8 cellular contexts compared by ENCODE assay signal in genomic region chr2:54999182-54999581, GRCh38. TPM values are rescaled to one million over a fixed set of nuclear protein-coding genes. Genes with fewer than 3 reads are reported as not detected.
A peak's percentile ranks its signal among the peaks of the same experiment; 100 is the strongest.
DNase-seq lines count a peak whose midpoint lies in the region; ATAC-seq and TF ChIP-seq lines count a peak whose summit lies in the region.

No MANE protein-coding gene starts in this region.

- no peak overlapping the region for H3K4me3 ChIP-seq in AG04449 (ENCODE audit: low read depth, low read length)
- H3K4me3 ChIP-seq in GM23248: peak overlapping the region; percentile 50

- H4K20me1 ChIP-seq in GM23248 (ENCODE audit: insufficient read depth): peaks cover 83% of the 10 kb centered on the region

- POLR2A ChIA-PET in AG04449 (lab: Yijun Ruan, JAX): interaction anchor here (1.0 to 1.7 kb wide), 2 partner anchors 17 to 51 kb away, joined by 3 to 4 read pairs; partner anchors contain the start of gene RTN4

- H3F3A ChIP-seq in GM23248 (ENCODE audit: insufficient read depth): peaks cover 79% of the 10 kb centered on the region

- CTCF ChIA-PET in AG04449 (lab: Yijun Ruan, JAX): interaction anchor here (0.7 to 1.7 kb wide), 6 partner anchors 13 to 170 kb away, joined by 3 to 8 read pairs (median 4); no protein-coding TSS in a partner anchor

- peaks cover 100% of the 10 kb centered on the region for H3K79me2 ChIP-seq in GM23248 (ENCODE audit: insufficient read depth)

- no peaks in the 10 kb centered on the region for H3K36me3 ChIP-seq in GM23248 (ENCODE audit: low read depth)

- TF ChIP-seq CTCF in AG04449 (IDR thresholded peaks at IDR 0.05; ENCODE audit: insufficient read depth, low read length, missing control alignments) (no peak), GM13977 (IDR thresholded peaks at IDR 0.05; ENCODE audit: extremely low read depth, insufficient read depth, missing control alignments) (no peak)

- peak overlapping the region; percentile 36 for H3K9ac ChIP-seq in GM23248

- peaks cover 80% of the 10 kb centered on the region for H3K4me1 ChIP-seq in GM23248 (ENCODE audit: insufficient read depth)

- H2AFZ ChIP-seq in GM23248: no peak overlapping the region

- H3K9me3 ChIP-seq in GM23248 (ENCODE audit: low read depth): no peaks in the 10 kb centered on the region

- WGBS in GM23248 (ENCODE audit: low coverage in 1 of 2, low lambda C conversion rate in 2 of 2, missing lambda C conversion rate in 2 of 2), 2 experiments: 0 to 3% methylated on average over 3 of the region's 3 CpGs

- DNase-seq in AG04449 (ENCODE audit: low read depth, low spot score) (peak; percentile 57), GM23248 (peak; percentile 82), RPMI7951 (ENCODE audit: low read depth) (peak; percentile 84), fibroblast of peridontal ligament (ENCODE audit: extremely low read depth) (peak; percentile 86), GM13977 (ENCODE audit: low spot score) (no peak)
- no peak for DNase-seq in activated CD8-positive, alpha-beta memory T cell treated with anti-CD3 and anti-CD28 coated beads, Interleukin-2, amount 50 U/mL, for 4 hours

- H3K9me2 ChIP-seq in GM23248 (ENCODE audit: insufficient read depth): no peaks in the 10 kb centered on the region

- H3K4me2 ChIP-seq in GM23248 (ENCODE audit: unreplicated experiment): peak overlapping the region; percentile 75

- peak overlapping the region; percentile 54 for H3K27ac ChIP-seq in GM23248

- ATAC-seq in GM18519 (IDR thresholded peaks at IDR 0.05; ENCODE audit: low FRiP score, unreplicated experiment): no peak
- ATAC-seq in HG02884 (IDR thresholded peaks at IDR 0.05; ENCODE audit: unreplicated experiment): no peak

- no peaks in the 10 kb centered on the region for H3K27me3 ChIP-seq in GM23248 (replicated peaks; ENCODE audit: insufficient read depth)

- in situ Hi-C loops in GM23248 (cut with MboI) (no loop called here), GM13977 (cut with MboI; ENCODE audit: low pct_unique_long_range_greater_than_20kb, low sequenced_read_pairs, unreplicated experiment) (no loop called here)

RNA-seq across cellular contexts. Expression of gene RTN4, which starts 51.1 kb away (rescaled TPM):
- 390 and 425 TPM in 2 replicates for total RNA-seq in GM23248 (2014; rRNA removed; shearing (Covaris generic))
- 357 and 361 TPM in 2 replicates for polyA plus RNA-seq in GM23248 (2016; fragmentation: Nextera tagmentation; extraction: Ambion mirVana)
- total RNA-seq in RPMI7951 (2014; rRNA removed; shearing (Covaris generic)): 174 and 194 TPM in 2 replicates

Comparison
In these comparisons a context has a peak if more than half of its experiments do, and no peak if none do; other contexts are left out.
1. DNase-seq: peak in AG04449 (single experiment), GM23248 (single experiment), RPMI7951 (single experiment) and fibroblast of peridontal ligament (single experiment); none in activated CD8-positive, alpha-beta memory T cell treated with anti-CD3 and anti-CD28 coated beads, Interleukin-2, amount 50 U/mL, for 4 hours (single experiment) and GM13977 (single experiment).